Comparison of ENCODE assay signal across 25 cellular contexts in genomic region chr2:96131152-96131817, GRCh38. TPM values are rescaled to one million over a fixed set of nuclear protein-coding genes. Genes with fewer than 3 reads are reported as not detected.
A peak's percentile ranks its signal among the peaks of the same experiment; 100 is the strongest.
DNase-seq lines count a peak whose midpoint lies in the region; ATAC-seq, FAIRE-seq and TF ChIP-seq lines count a peak whose summit lies in the region.
"Had no signal": no experiment of that assay in that cellular context is flagged by ENCODE, and none has a peak within 500 bp of the region (broad histone marks: within the 10 kb centered on the region; RNA-seq: fewer than 3 reads in every experiment).

No MANE protein-coding gene starts in this region.

- H3K27ac Mint-ChIP-seq in natural killer cell = peak overlapping the region; percentile 43 to 84
- H3K27ac Mint-ChIP-seq: memory B cell had no signal

- DNase-seq in activated CD4-positive, CD25-positive, alpha-beta regulatory T cell (lab: John Stamatoyannopoulos, UW) = no peak
- DNase-seq in GM18507 (ENCODE audit: extremely low spot score, insufficient read length, low read depth) (no peak), natural killer cell (no peak), esophagus muscularis mucosa (ENCODE audit: extremely low spot score) (no peak), NCI-H2227 treated with DMSO at 0.1 percent for 48 hours (lab: John Stamatoyannopoulos, UW) (no peak)
- peak; percentile 46 for DNase-seq in activated CD8-positive, alpha-beta memory T cell treated with anti-CD3 and anti-CD28 coated beads, Interleukin-2, amount 50 U/mL, for 4 hours
- DNase-seq in effector memory CD4-positive, alpha-beta T cell = no peak
- DNase-seq: 8988T; amygdala; BE2C; caudate nucleus; DMS153; H7; hippocampal formation; Karpas-422; kidney; naive thymus-derived CD8-positive, alpha-beta T cell; NCI-H1092 treated with DMSO at 0.1 percent for 48 hours; small intestine; stimulated activated naive B cell treated with anti-CD40 and anti-IgM and Interleukin-4, amounts not matched to agents 10 μg/mL and 1 μg/mL and 100 μg/mL, for 72 hours; upper lobe of right lung had no signal

- no peak for TF ChIP-seq CTCF in natural killer cell (IDR thresholded peaks at IDR 0.05)
- TF ChIP-seq CTCF in esophagus muscularis mucosa (IDR thresholded peaks at IDR 0.05) = no peak

- no peak for TF ChIP-seq POLR2A in esophagus muscularis mucosa (IDR thresholded peaks at IDR 0.05; ENCODE audit: low read depth)

- no peak overlapping the region for H3K4me3 ChIP-seq in esophagus muscularis mucosa
- H3K4me3 ChIP-seq in effector memory CD4-positive, alpha-beta T cell (ENCODE audit: insufficient read depth, low read depth, low read length, poor library complexity, severe bottlenecking) = no peak overlapping the region
- H3K4me3 ChIP-seq: prostate gland, upper lobe of right lung had no signal

- no peaks in the 10 kb centered on the region for H3K36me3 Mint-ChIP-seq in natural killer cell

- no peaks in the 10 kb centered on the region for H3K36me3 ChIP-seq in esophagus muscularis mucosa
- H3K36me3 ChIP-seq in effector memory CD4-positive, alpha-beta T cell (ENCODE audit: control insufficient read depth, insufficient read depth, low read length) = no peaks in the 10 kb centered on the region
- H3K36me3 ChIP-seq: BE2C, prostate gland, upper lobe of right lung had no signal

- peaks cover 0 to 24% of the 10 kb centered on the region in 2 donors for H3K4me1 Mint-ChIP-seq in natural killer cell
- H3K4me1 Mint-ChIP-seq: stimulated activated naive B cell treated with anti-CD40 and anti-IgM and Interleukin-4, amounts not matched to agents 10 μg/mL and 1 μg/mL and 100 μg/mL, for 72 hours had no signal

- ATAC-seq in activated CD4-positive, CD25-positive, alpha-beta regulatory T cell treated with anti-CD3 and anti-CD28 coated beads, Interleukin-2, amount 50 U/mL, for 24 hours = peak; percentile 72 to 86
- ATAC-seq in natural killer cell = peak in 1 of 3 donors; percentile 51
- ATAC-seq: naive thymus-derived CD8-positive, alpha-beta T cell; stimulated activated naive B cell treated with anti-CD40 and anti-IgM and Interleukin-4, amounts not matched to agents 10 μg/mL and 1 μg/mL and 100 μg/mL, for 72 hours; upper lobe of right lung had no signal

- peak; percentile 59 for FAIRE-seq in GM18507 (lab: Jason Lieb, UNC)
- FAIRE-seq: kidney, RCC 7860, small intestine had no signal

- no peaks in the 10 kb centered on the region for H3K4me1 ChIP-seq in esophagus muscularis mucosa
- H3K4me1 ChIP-seq in effector memory CD4-positive, alpha-beta T cell (ENCODE audit: control insufficient read depth, insufficient read depth, low read length, poor library complexity, severe bottlenecking) = no peaks in the 10 kb centered on the region
- H3K4me1 ChIP-seq: BE2C, prostate gland, upper lobe of right lung had no signal

- no peak overlapping the region for H3K27ac ChIP-seq in esophagus muscularis mucosa (replicated peaks in 1 of 4)
- H3K27ac ChIP-seq in effector memory CD4-positive, alpha-beta T cell (ENCODE audit: insufficient read depth, low read length, poor library complexity, severe bottlenecking) = no peak overlapping the region
- H3K27ac ChIP-seq: prostate gland, upper lobe of right lung had no signal

- 79% methylated on average over 10 of the region's 10 CpGs for WGBS in esophagus muscularis mucosa

- peak overlapping the region; percentile 25 for H3K4me3 Mint-ChIP-seq in natural killer cell
- H3K4me3 Mint-ChIP-seq: memory B cell; naive thymus-derived CD8-positive, alpha-beta T cell; stimulated activated naive B cell treated with anti-CD40 and anti-IgM and Interleukin-4, amounts not matched to agents 10 μg/mL and 1 μg/mL and 100 μg/mL, for 72 hours had no signal

- no peaks in the 10 kb centered on the region for H3K9me3 Mint-ChIP-seq in natural killer cell
- H3K9me3 Mint-ChIP-seq: memory B cell; naive thymus-derived CD8-positive, alpha-beta T cell; stimulated activated naive B cell treated with anti-CD40 and anti-IgM and Interleukin-4, amounts not matched to agents 10 μg/mL and 1 μg/mL and 100 μg/mL, for 72 hours had no signal

- no peaks in the 10 kb centered on the region for H3K9me3 ChIP-seq in esophagus muscularis mucosa
- H3K9me3 ChIP-seq in effector memory CD4-positive, alpha-beta T cell (ENCODE audit: control insufficient read depth, low read length) = no peaks in the 10 kb centered on the region
- H3K9me3 ChIP-seq: BE2C, prostate gland, upper lobe of right lung had no signal

- peaks cover 0 to 35% (median 0%) of the 10 kb centered on the region in 4 donors for H3K27me3 ChIP-seq in esophagus muscularis mucosa
- no peaks in the 10 kb centered on the region for H3K27me3 ChIP-seq in effector memory CD4-positive, alpha-beta T cell (replicated peaks; ENCODE audit: control insufficient read depth, insufficient read depth, low read length, poor library complexity, severe bottlenecking)
- H3K27me3 ChIP-seq: BE2C, upper lobe of right lung had no signal

- TF ChIP-seq EP300 in esophagus muscularis mucosa (IDR thresholded peaks at IDR 0.05) = no peak

- intact Hi-C loops in natural killer cell (cut with micrococcal nuclease) (no loop called here), esophagus muscularis mucosa (cut with DNase I) (loop anchor here (10.0 kb wide), 1 partner anchor 374 kb away; the partner anchor contains the start of gene NEURL3)

- H3K27me3 Mint-ChIP-seq in natural killer cell (ENCODE audit: low read depth in 2 of 2) = no peaks in the 10 kb centered on the region
- H3K27me3 Mint-ChIP-seq: memory B cell; naive thymus-derived CD8-positive, alpha-beta T cell; stimulated activated naive B cell treated with anti-CD40 and anti-IgM and Interleukin-4, amounts not matched to agents 10 μg/mL and 1 μg/mL and 100 μg/mL, for 72 hours had no signal

RNA-seq across cellular contexts. Expression of gene ASTL, which starts 7.0 kb away (rescaled TPM):
- total RNA-seq in natural killer cell (10 to 100 TPM in 1 of 3 donors, 1 to 10 TPM in 2; 5.5 to 11.3 (median 8.8) TPM), esophagus muscularis mucosa (not detected)
- total RNA-seq: H7, kidney, upper lobe of right lung had no signal

RNA-seq across cellular contexts. Expression of gene DUSP2, which starts 14.0 kb away (rescaled TPM):
- total RNA-seq in natural killer cell (100 to 1,000 TPM; 300 to 564 (median 432) TPM), esophagus muscularis mucosa (1 to 10 TPM; 1.1 to 5.5 (median 1.7) TPM)

RNA-seq across cellular contexts. Expression of gene ADRA2B, which starts 14.9 kb away (rescaled TPM):
- total RNA-seq in natural killer cell (1 to 10 TPM in 1 of 3 donors, under 1 TPM in 2; 0.18 to 1.3 (median 0.38) TPM), esophagus muscularis mucosa (1 to 10 TPM; 2.1 to 6.0 (median 4.0) TPM)

Comparison
In these comparisons a context has a peak if more than half of its experiments do, and no peak if none do; other contexts are left out.
1. RNA of gene ASTL, which starts 7.0 kb away (total RNA-seq): 5.5 to 11.3 TPM in natural killer cell; not detected in esophagus muscularis mucosa; every median in the first group is over 4 times any median in the second.
2. RNA of gene DUSP2, which starts 14.0 kb away (total RNA-seq): 300 to 564 TPM in natural killer cell; 1.1 to 5.5 TPM in esophagus muscularis mucosa; every median in the first group is over 10 times any median in the second.